In genomic region chr14:99566009-99566389, GRCh38 we compare ENCODE assay signal across 15 cellular contexts. TPM values are rescaled to one million over a fixed set of nuclear protein-coding genes. Genes with fewer than 3 reads are reported as not detected.
DNase-seq lines count a peak whose midpoint lies in the region; ATAC-seq, FAIRE-seq and TF ChIP-seq lines count a peak whose summit lies in the region.
"Had no signal": no experiment of that assay in that cellular context is flagged by ENCODE, and none has a peak within 500 bp of the region (broad histone marks: within the 10 kb centered on the region; RNA-seq: fewer than 3 reads in every experiment).

No MANE protein-coding gene starts in this region.

- ATAC-seq in A549, result no peak
- ATAC-seq in body of pancreas, result no peak
- ATAC-seq in left lobe of liver, result peak; percentile 1
- ATAC-seq in HG03045 (IDR thresholded peaks at IDR 0.05; ENCODE audit: unreplicated experiment), result no peak
- ATAC-seq in GM18511 (IDR thresholded peaks at IDR 0.05; ENCODE audit: unreplicated experiment), result no peak
- ATAC-seq: K562; stimulated activated naive B cell treated with anti-CD40 and anti-IgM and Interleukin-4, amounts not matched to agents 10 μg/mL and 1 μg/mL and 100 μg/mL, for 72 hours had no signal

- TF ChIP-seq CTCF in A549 (IDR thresholded peaks at IDR 0.05) (no peak), body of pancreas (IDR thresholded peaks at IDR 0.05) (no peak)

- no peak for TF ChIP-seq EP300 in A549 (IDR thresholded peaks at IDR 0.05)

- TF ChIP-seq POLR2A in A549 (IDR thresholded peaks at IDR 0.05; ENCODE audit: low read length) (no peak), body of pancreas (IDR thresholded peaks at IDR 0.05) (no peak)

- peaks cover 94% of the 10 kb centered on the region for H3K4me1 ChIP-seq in A549
- H3K4me1 ChIP-seq in body of pancreas, result peaks cover 100% of the 10 kb centered on the region

- CTCF ChIA-PET in A549 (lab: Yijun Ruan, JAX), result interaction anchor here (1.1 to 5.8 kb wide), 2 partner anchors 10 to 39 kb away, joined by 4 to 96 read pairs; partner anchors contain the start of gene CCDC85C

- WGBS in A549 (ENCODE audit: missing lambda C conversion rate), result 56% methylated on average over 7 of the region's 7 CpGs
- 43 to 44% methylated on average over 7 of the region's 7 CpGs for WGBS in body of pancreas, 2 donors

- intact Hi-C loops in body of pancreas (cut with DNase I), result loop anchor here (5.0 kb wide), 1 partner anchor 41 kb away; no protein-coding TSS in a partner anchor

- no peak for DNase-seq in A549 (ENCODE audit: low read depth in 1 of 2, low spot score in 1 of 2)
- DNase-seq in G401 (ENCODE audit: low spot score), result peak; percentile 91
- peak in 1 of 4 donors; percentile 45 for DNase-seq in body of pancreas
- DNase-seq in left lobe of liver (ENCODE audit: low spot score), result peak; percentile 75
- DNase-seq in NCI-H510A treated with DMSO at 0.1 percent for 48 hours (lab: John Stamatoyannopoulos, UW), result no peak
- no peak for DNase-seq in Kasumi-1 (lab: John Stamatoyannopoulos, UW)
- DNase-seq: activated CD4-positive, alpha-beta T cell treated with anti-CD3 and anti-CD28 coated beads, Interleukin-2, amount 50 U/mL, for 48 hours; activated naive CD4-positive, alpha-beta T cell; midbrain; NCI-H2107; stimulated activated CD4-positive, alpha-beta T cell treated with anti-CD3 and anti-CD28 coated beads, Interleukin-4, amount 100 ng/mL, for 24 hours; stimulated activated naive B cell treated with anti-CD40 and anti-IgM and Interleukin-4, amounts not matched to agents 10 μg/mL and 1 μg/mL and 100 μg/mL, for 72 hours had no signal

- no peak for FAIRE-seq in A549 (lab: Jason Lieb, UNC)
- FAIRE-seq: K562 had no signal

- H3K36me3 ChIP-seq in body of pancreas (replicated peaks in 1 of 2; ENCODE audit: insufficient read depth in 1 of 2, low read depth in 2 of 2), result no peaks in the 10 kb centered on the region

- POLR2A ChIA-PET in A549 (lab: Yijun Ruan, JAX), result no interaction called here

- H3K9me3 ChIP-seq in A549, result no peaks in the 10 kb centered on the region
- H3K9me3 ChIP-seq in body of pancreas, result no peaks in the 10 kb centered on the region

- H3K27me3 ChIP-seq in body of pancreas, result no peaks in the 10 kb centered on the region

- H3K27ac ChIP-seq in A549, result peak overlapping the region; percentile 62 to 92; a peak in 5 of 6 replicates
- H3K27ac ChIP-seq in body of pancreas, result peak overlapping the region in 3 of 4 donors; percentile 88 to 91 (median 88)

- H3K4me3 ChIP-seq in A549 (no peak overlapping the region), body of pancreas (no peak overlapping the region)
- H3K4me3 ChIP-seq: K562 had no signal

- in situ Hi-C loops in G401 (cut with HindIII; ENCODE audit: low sequenced_read_pairs), result no loop called here

- H3K4me2 ChIP-seq in A549, result peak overlapping the region; percentile 54

- no peak for TF ChIP-seq RAD21 in A549 (conservative IDR thresholded peaks at IDR 0.05 in 1 of 2, IDR thresholded peaks at IDR 0.05 in 1 of 2)

TF ChIP-seq in A549, 52 proteins besides CTCF, POLR2A, EP300 and RAD21:
- no peak for TF ChIP-seq RFX5 (IDR thresholded peaks at IDR 0.05)
- TF ChIP-seq EHF (CRISPR knock-in tag; IDR thresholded peaks at IDR 0.05), result no peak
- no peak for TF ChIP-seq NPAS2 (CRISPR knock-in tag; IDR thresholded peaks at IDR 0.05; ENCODE audit: borderline replicate concordance)
- TF ChIP-seq, protein P1, sequence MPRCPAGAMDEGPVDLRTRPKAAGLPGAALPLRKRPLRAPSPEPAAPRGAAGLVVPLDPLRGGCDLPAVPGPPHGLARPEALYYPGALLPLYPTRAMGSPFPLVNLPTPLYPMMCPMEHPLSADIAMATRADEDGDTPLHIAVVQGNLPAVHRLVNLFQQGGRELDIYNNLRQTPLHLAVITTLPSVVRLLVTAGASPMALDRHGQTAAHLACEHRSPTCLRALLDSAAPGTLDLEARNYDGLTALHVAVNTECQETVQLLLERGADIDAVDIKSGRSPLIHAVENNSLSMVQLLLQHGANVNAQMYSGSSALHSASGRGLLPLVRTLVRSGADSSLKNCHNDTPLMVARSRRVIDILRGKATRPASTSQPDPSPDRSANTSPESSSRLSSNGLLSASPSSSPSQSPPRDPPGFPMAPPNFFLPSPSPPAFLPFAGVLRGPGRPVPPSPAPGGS (IDR thresholded peaks at IDR 0.05), result no peak
- TF ChIP-seq CBX8 (IDR thresholded peaks at IDR 0.05), result no peak
- TF ChIP-seq, protein P2, sequence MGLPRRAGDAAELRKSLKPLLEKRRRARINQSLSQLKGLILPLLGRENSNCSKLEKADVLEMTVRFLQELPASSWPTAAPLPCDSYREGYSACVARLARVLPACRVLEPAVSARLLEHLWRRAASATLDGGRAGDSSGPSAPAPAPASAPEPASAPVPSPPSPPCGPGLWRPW (IDR thresholded peaks at IDR 0.05), result no peak
- no peak for TF ChIP-seq TP53 (CRISPR knock-in tag; IDR thresholded peaks at IDR 0.05)
- no peak for TF ChIP-seq HOXB13 (CRISPR knock-in tag; IDR thresholded peaks at IDR 0.05; ENCODE audit: low read depth)
- TF ChIP-seq CHD2 (IDR thresholded peaks at IDR 0.05; ENCODE audit: low read length, partially characterized antibody), result no peak
- TF ChIP-seq ESRRA (IDR thresholded peaks at IDR 0.05; ENCODE audit: borderline replicate concordance, low read length), result no peak
- TF ChIP-seq, protein P3, sequence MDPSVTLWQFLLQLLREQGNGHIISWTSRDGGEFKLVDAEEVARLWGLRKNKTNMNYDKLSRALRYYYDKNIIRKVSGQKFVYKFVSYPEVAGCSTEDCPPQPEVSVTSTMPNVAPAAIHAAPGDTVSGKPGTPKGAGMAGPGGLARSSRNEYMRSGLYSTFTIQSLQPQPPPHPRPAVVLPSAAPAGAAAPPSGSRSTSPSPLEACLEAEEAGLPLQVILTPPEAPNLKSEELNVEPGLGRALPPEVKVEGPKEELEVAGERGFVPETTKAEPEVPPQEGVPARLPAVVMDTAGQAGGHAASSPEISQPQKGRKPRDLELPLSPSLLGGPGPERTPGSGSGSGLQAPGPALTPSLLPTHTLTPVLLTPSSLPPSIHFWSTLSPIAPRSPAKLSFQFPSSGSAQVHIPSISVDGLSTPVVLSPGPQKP (IDR thresholded peaks at IDR 0.05; ENCODE audit: low read depth, low read length), result no peak
- TF ChIP-seq POLR2AphosphoS2 (conservative IDR thresholded peaks at IDR 0.05; ENCODE audit: low read length), result no peak
- no peak for TF ChIP-seq SREBF2 (IDR thresholded peaks at IDR 0.05)
- TF ChIP-seq TFCP2L1 (CRISPR knock-in tag; IDR thresholded peaks at IDR 0.05), result no peak
- no peak for TF ChIP-seq FOSB (CRISPR knock-in tag; IDR thresholded peaks at IDR 0.05)
- TF ChIP-seq, protein P4, sequence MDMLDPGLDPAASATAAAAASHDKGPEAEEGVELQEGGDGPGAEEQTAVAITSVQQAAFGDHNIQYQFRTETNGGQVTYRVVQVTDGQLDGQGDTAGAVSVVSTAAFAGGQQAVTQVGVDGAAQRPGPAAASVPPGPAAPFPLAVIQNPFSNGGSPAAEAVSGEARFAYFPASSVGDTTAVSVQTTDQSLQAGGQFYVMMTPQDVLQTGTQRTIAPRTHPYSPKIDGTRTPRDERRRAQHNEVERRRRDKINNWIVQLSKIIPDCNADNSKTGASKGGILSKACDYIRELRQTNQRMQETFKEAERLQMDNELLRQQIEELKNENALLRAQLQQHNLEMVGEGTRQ (IDR thresholded peaks at IDR 0.05), result no peak
- no peak for TF ChIP-seq HMGXB4 (CRISPR knock-in tag; IDR thresholded peaks at IDR 0.05; ENCODE audit: borderline replicate concordance)
- no peak for TF ChIP-seq MAFK (IDR thresholded peaks at IDR 0.05; ENCODE audit: partially characterized antibody)

RNA-seq across cellular contexts. Expression of gene CCDC85C, which starts 38.0 kb away (rescaled TPM):
- polyA plus RNA-seq in A549 (2011; rRNA removed) (10.5 and 11.4 TPM in 2 replicates), A549 (2017; fragmentation: RNase III; extraction: RNeasy Plus Mini Kit Qiagen cat#74134 plus additional on column Dnase treatment) (29.0 to 38.0 TPM (median 31.4 TPM) in 3 replicates)
- 21.9 and 32.2 TPM in 2 replicates for polyA plus RNA-seq in A549 (2012; cell fraction: cytosol; rRNA removed)
- polyA plus RNA-seq in A549 (2012; cell fraction: nucleus; rRNA removed), result 39.4 and 46.8 TPM in 2 replicates
- polyA minus RNA-seq in A549 (2011; rRNA and poly(A)+ RNA removed), result 15.0 and 21.7 TPM in 2 replicates
- 20.4 and 25.8 TPM in 2 replicates for total RNA-seq in G401 (2014; rRNA removed; shearing (Covaris generic))
- total RNA-seq in body of pancreas (10 to 100 TPM in 1 of 2 donors, 1 to 10 TPM in 1; 8.9 to 10.1 TPM), left lobe of liver (25.0 TPM)

Comparison
In these comparisons a context has a peak if more than half of its experiments do, and no peak if none do; other contexts are left out.
1. DNase-seq: peak in G401 (single experiment) and left lobe of liver (single experiment); none in A549 (0 of 2), NCI-H510A treated with DMSO at 0.1 percent for 48 hours (single experiment) and Kasumi-1 (0 of 2).